ENCODE assay signal across 10 cellular contexts in genomic region chr5:39178171-39178570, GRCh38. TPM values are rescaled to one million over a fixed set of nuclear protein-coding genes. Genes with fewer than 3 reads are reported as not detected.
DNase-seq lines count a peak whose midpoint lies in the region; ATAC-seq, FAIRE-seq and TF ChIP-seq lines count a peak whose summit lies in the region.
"Had no signal": no experiment of that assay in that cellular context is flagged by ENCODE, and none has a peak within 500 bp of the region (broad histone marks: within the 10 kb centered on the region; RNA-seq: fewer than 3 reads in every experiment).

No MANE protein-coding gene starts in this region.

- intact Hi-C loops in activated CD4-positive, alpha-beta T cell treated with anti-CD3 and anti-CD28 coated beads for 36 hours (cut with DNase I, micrococcal nuclease) = loop anchor here (1.0 to 10.0 kb wide), 5 partner anchors 11 to 1227 kb away; no protein-coding TSS in a partner anchor

- no peaks in the 10 kb centered on the region for H3K36me3 ChIP-seq in brain microvascular endothelial cell (replicated peaks)

- H3K4me3 ChIP-seq in NB4 (ENCODE audit: low read depth, low read length) (no peak overlapping the region), brain microvascular endothelial cell (ENCODE audit: low read depth, low read length) (no peak overlapping the region)

- POLR2A ChIA-PET in activated CD4-positive, alpha-beta T cell treated with anti-CD3 and anti-CD28 coated beads for 36 hours (lab: Charles Lee) = interaction anchor here (1.2 kb wide), 1 partner anchor 10 kb away, joined by 3 read pairs; no protein-coding TSS in a partner anchor

- peak overlapping the region; percentile 59 for H3K4me3 Mint-ChIP-seq in activated CD4-positive, alpha-beta T cell treated with anti-CD3 and anti-CD28 coated beads for 36 hours
- no peak overlapping the region for H3K4me3 Mint-ChIP-seq in stimulated activated naive B cell treated with anti-CD40 and anti-IgM and Interleukin-4, amounts not matched to agents 10 μg/mL and 1 μg/mL and 100 μg/mL, for 72 hours
- no peak overlapping the region for H3K4me3 Mint-ChIP-seq in osteocyte (ENCODE audit: unreplicated experiment)

- peak; percentile 34 for ATAC-seq in activated CD4-positive, alpha-beta T cell treated with anti-CD3 and anti-CD28 coated beads for 36 hours
- peak; percentile 59 to 65 for ATAC-seq in stimulated activated naive B cell treated with anti-CD40 and anti-IgM and Interleukin-4, amounts not matched to agents 10 μg/mL and 1 μg/mL and 100 μg/mL, for 72 hours (replicated peaks)
- ATAC-seq in GM21447 (IDR thresholded peaks at IDR 0.05; ENCODE audit: unreplicated experiment) = no peak

- FAIRE-seq in D721Med (lab: Jason Lieb, UNC) = no peak

- no peaks in the 10 kb centered on the region for H3K27me3 ChIP-seq in brain microvascular endothelial cell (replicated peaks)

- CTCF ChIA-PET in activated CD4-positive, alpha-beta T cell treated with anti-CD3 and anti-CD28 coated beads for 36 hours (lab: Charles Lee) = interaction anchor here (0.9 to 4.2 kb wide), 11 partner anchors 9 to 103 kb away, joined by 3 to 22 read pairs (median 6); no protein-coding TSS in a partner anchor

- TF ChIP-seq CTCF in NB4 (IDR thresholded peaks at IDR 0.05; ENCODE audit: low read depth, low read length) = no peak
- no peak for TF ChIP-seq CTCF in brain microvascular endothelial cell (IDR thresholded peaks at IDR 0.05; ENCODE audit: low read depth, low read length, missing control alignments)
- TF ChIP-seq CTCF in D721Med (IDR thresholded peaks at IDR 0.05; ENCODE audit: insufficient read depth, missing control alignments) = no peak
- no peak for TF ChIP-seq CTCF in osteocyte (IDR thresholded peaks at IDR 0.05)

- peaks cover 94% of the 10 kb centered on the region for H3K4me1 Mint-ChIP-seq in activated CD4-positive, alpha-beta T cell treated with anti-CD3 and anti-CD28 coated beads for 36 hours
- peaks cover 27 to 65% of the 10 kb centered on the region in 2 donors for H3K4me1 Mint-ChIP-seq in stimulated activated naive B cell treated with anti-CD40 and anti-IgM and Interleukin-4, amounts not matched to agents 10 μg/mL and 1 μg/mL and 100 μg/mL, for 72 hours
- H3K4me1 Mint-ChIP-seq in osteocyte (ENCODE audit: unreplicated experiment) = no peaks in the 10 kb centered on the region

- H3K36me3 Mint-ChIP-seq in activated CD4-positive, alpha-beta T cell treated with anti-CD3 and anti-CD28 coated beads for 36 hours (ENCODE audit: low read depth) = peaks cover 18% of the 10 kb centered on the region
- no peaks in the 10 kb centered on the region for H3K36me3 Mint-ChIP-seq in stimulated activated naive B cell treated with anti-CD40 and anti-IgM and Interleukin-4, amounts not matched to agents 10 μg/mL and 1 μg/mL and 100 μg/mL, for 72 hours
- H3K36me3 Mint-ChIP-seq in osteocyte (ENCODE audit: unreplicated experiment) = no peaks in the 10 kb centered on the region

- TF ChIP-seq POLR2A in NB4 (IDR thresholded peaks at IDR 0.05; ENCODE audit: extremely low read depth, insufficient read length) = no peak

- H3K27ac Mint-ChIP-seq in activated CD4-positive, alpha-beta T cell treated with anti-CD3 and anti-CD28 coated beads for 36 hours = peak overlapping the region; percentile 80
- H3K27ac Mint-ChIP-seq in stimulated activated naive B cell treated with anti-CD40 and anti-IgM and Interleukin-4, amounts not matched to agents 10 μg/mL and 1 μg/mL and 100 μg/mL, for 72 hours = peak overlapping the region; percentile 53
- H3K27ac Mint-ChIP-seq in osteocyte (ENCODE audit: unreplicated experiment) = no peak overlapping the region

- in situ Hi-C loops in brain microvascular endothelial cell (cut with HindIII; ENCODE audit: low pct_ligation_motif_present, low sequenced_read_pairs) = no loop called here

- peaks cover 2% of the 10 kb centered on the region for H3K9me3 Mint-ChIP-seq in activated CD4-positive, alpha-beta T cell treated with anti-CD3 and anti-CD28 coated beads for 36 hours (ENCODE audit: low read depth)
- peaks cover 0 to 1% of the 10 kb centered on the region in 2 donors for H3K9me3 Mint-ChIP-seq in stimulated activated naive B cell treated with anti-CD40 and anti-IgM and Interleukin-4, amounts not matched to agents 10 μg/mL and 1 μg/mL and 100 μg/mL, for 72 hours
- H3K9me3 Mint-ChIP-seq in osteocyte (ENCODE audit: unreplicated experiment) = peaks cover 15% of the 10 kb centered on the region

- no peak for DNase-seq in activated CD4-positive, alpha-beta T cell treated with anti-CD3 and anti-CD28 coated beads for 36 hours
- no peak for DNase-seq in activated CD4-positive, alpha-beta T cell treated with anti-CD3 and anti-CD28 coated beads, Interleukin-2, amount 50 U/mL, for 48 hours
- DNase-seq in NB4 (ENCODE audit: low read depth) (peak; percentile 66), brain microvascular endothelial cell (peak; percentile 33), D721Med (ENCODE audit: insufficient read length, low spot score) (no peak), osteocyte (ENCODE audit: extremely low spot score, unreplicated experiment) (no peak)
- no peak for DNase-seq in stimulated activated naive B cell treated with anti-CD40 and anti-IgM and Interleukin-4, amounts not matched to agents 10 μg/mL and 1 μg/mL and 100 μg/mL, for 72 hours
- DNase-seq: left ventricle myocardium superior, Right ventricle myocardium superior had no signal

- H3K27me3 Mint-ChIP-seq in activated CD4-positive, alpha-beta T cell treated with anti-CD3 and anti-CD28 coated beads for 36 hours = no peaks in the 10 kb centered on the region
- no peaks in the 10 kb centered on the region for H3K27me3 Mint-ChIP-seq in stimulated activated naive B cell treated with anti-CD40 and anti-IgM and Interleukin-4, amounts not matched to agents 10 μg/mL and 1 μg/mL and 100 μg/mL, for 72 hours
- peaks cover 3% of the 10 kb centered on the region for H3K27me3 Mint-ChIP-seq in osteocyte (ENCODE audit: unreplicated experiment)

- H3K27ac ChIP-seq in brain microvascular endothelial cell = no peak overlapping the region

RNA-seq across cellular contexts. Expression of gene FYB1, which starts 41.2 kb away (rescaled TPM):
- 100 to 1,000 TPM; 109 to 171 TPM for total RNA-seq in activated CD4-positive, alpha-beta T cell treated with anti-CD3 and anti-CD28 coated beads for 36 hours
- not detected in 2 replicates for total RNA-seq in osteocyte

Comparison
In these comparisons a context has a peak if more than half of its experiments do, and no peak if none do; other contexts are left out.
1. DNase-seq: peak in NB4 (single experiment) and brain microvascular endothelial cell (single experiment); none in activated CD4-positive, alpha-beta T cell treated with anti-CD3 and anti-CD28 coated beads for 36 hours (single experiment), activated CD4-positive, alpha-beta T cell treated with anti-CD3 and anti-CD28 coated beads, Interleukin-2, amount 50 U/mL, for 48 hours (0 of 2), stimulated activated naive B cell treated with anti-CD40 and anti-IgM and Interleukin-4, amounts not matched to agents 10 μg/mL and 1 μg/mL and 100 μg/mL, for 72 hours (single experiment), D721Med (single experiment) and osteocyte (single experiment).
2. RNA of gene FYB1, which starts 41.2 kb away (total RNA-seq): 109 to 171 TPM in activated CD4-positive, alpha-beta T cell treated with anti-CD3 and anti-CD28 coated beads for 36 hours; not detected in osteocyte; every median in the first group is over 100 times any median in the second.